9 cellular contexts compared by ENCODE assay signal in genomic region chr1:156658945-156659574, GRCh38. TPM values are rescaled to one million over a fixed set of nuclear protein-coding genes. Genes with fewer than 3 reads are reported as not detected.
DNase-seq lines count a peak whose midpoint lies in the region; ATAC-seq and TF ChIP-seq lines count a peak whose summit lies in the region.
"Had no signal": no experiment of that assay in that cellular context is flagged by ENCODE, and none has a peak within 500 bp of the region (broad histone marks: within the 10 kb centered on the region; RNA-seq: fewer than 3 reads in every experiment).

No MANE protein-coding gene starts in this region.

- H3K4me1 Mint-ChIP-seq in activated T-helper 2 cell treated with anti-CD3 and anti-CD28 coated beads, Interferon-gamma antibody, Interleukin-2, Interleukin-4, amounts not matched to agents 10 μg/mL and 5 μg/mL and 100 μg/mL, durations not matched to agents 14 hours and 24 hours and 36 hours (ENCODE audit: low read depth): peaks cover 41% of the 10 kb centered on the region
- H3K4me1 Mint-ChIP-seq in immature natural killer cell: peaks cover 55 to 60% of the 10 kb centered on the region in 2 donors

- H3K9me3 ChIP-seq in right atrium auricular region (no peaks in the 10 kb centered on the region), uterus (no peaks in the 10 kb centered on the region)

- H3K27me3 ChIP-seq in right atrium auricular region (no peaks in the 10 kb centered on the region), uterus (no peaks in the 10 kb centered on the region)

- H3K4me1 ChIP-seq in right atrium auricular region: peaks cover 0 to 84% of the 10 kb centered on the region in 2 donors
- peaks cover 13 to 17% of the 10 kb centered on the region in 2 donors for H3K4me1 ChIP-seq in uterus

- H3K27me3 Mint-ChIP-seq in activated T-helper 2 cell treated with anti-CD3 and anti-CD28 coated beads, Interferon-gamma antibody, Interleukin-2, Interleukin-4, amounts not matched to agents 10 μg/mL and 5 μg/mL and 100 μg/mL, durations not matched to agents 14 hours and 24 hours and 36 hours (ENCODE audit: low read depth): peaks cover 31% of the 10 kb centered on the region
- H3K27me3 Mint-ChIP-seq in immature natural killer cell (ENCODE audit: low read depth in 3 of 3): peaks cover 14 to 35% (median 19%) of the 10 kb centered on the region in 3 donors

- intact Hi-C loops in Right ventricle myocardium superior (cut with DNase I) (no loop called here), uterus (cut with DNase I; ENCODE audit: low total_unique reads) (no loop called here)
- intact Hi-C loops in activated T-helper 2 cell treated with anti-CD3 and anti-CD28 coated beads, Interferon-gamma antibody, Interleukin-2, Interleukin-4, amounts not matched to agents 10 μg/mL and 5 μg/mL and 100 μg/mL, durations not matched to agents 14 hours and 24 hours and 36 hours (cut with micrococcal nuclease): no loop called here

- H3K27ac Mint-ChIP-seq in activated T-helper 2 cell treated with anti-CD3 and anti-CD28 coated beads, Interferon-gamma antibody, Interleukin-2, Interleukin-4, amounts not matched to agents 10 μg/mL and 5 μg/mL and 100 μg/mL, durations not matched to agents 14 hours and 24 hours and 36 hours: peak overlapping the region; percentile 67
- H3K27ac Mint-ChIP-seq in immature natural killer cell: peak overlapping the region; percentile 61 to 94 (median 84)

- TF ChIP-seq CTCF in right atrium auricular region (IDR thresholded peaks at IDR 0.05) (no peak), uterus (IDR thresholded peaks at IDR 0.05) (no peak)

- no peaks in the 10 kb centered on the region for H3K9me3 Mint-ChIP-seq in activated T-helper 2 cell treated with anti-CD3 and anti-CD28 coated beads, Interferon-gamma antibody, Interleukin-2, Interleukin-4, amounts not matched to agents 10 μg/mL and 5 μg/mL and 100 μg/mL, durations not matched to agents 14 hours and 24 hours and 36 hours
- no peaks in the 10 kb centered on the region for H3K9me3 Mint-ChIP-seq in immature natural killer cell

- H3K36me3 ChIP-seq in right atrium auricular region (no peaks in the 10 kb centered on the region), uterus (no peaks in the 10 kb centered on the region)

- H3K4me3 Mint-ChIP-seq in activated T-helper 2 cell treated with anti-CD3 and anti-CD28 coated beads, Interferon-gamma antibody, Interleukin-2, Interleukin-4, amounts not matched to agents 10 μg/mL and 5 μg/mL and 100 μg/mL, durations not matched to agents 14 hours and 24 hours and 36 hours (ENCODE audit: low read depth): peak overlapping the region; percentile 90
- peak overlapping the region; percentile 70 to 87 (median 80) for H3K4me3 Mint-ChIP-seq in immature natural killer cell

- H3K4me3 ChIP-seq in right atrium auricular region: peak overlapping the region in 1 of 2 donors; percentile 30
- no peak overlapping the region for H3K4me3 ChIP-seq in uterus

- no peak for TF ChIP-seq POLR2A in uterus (IDR thresholded peaks at IDR 0.05)

- no peaks in the 10 kb centered on the region for H3K36me3 Mint-ChIP-seq in activated T-helper 2 cell treated with anti-CD3 and anti-CD28 coated beads, Interferon-gamma antibody, Interleukin-2, Interleukin-4, amounts not matched to agents 10 μg/mL and 5 μg/mL and 100 μg/mL, durations not matched to agents 14 hours and 24 hours and 36 hours (ENCODE audit: low read depth)
- no peaks in the 10 kb centered on the region for H3K36me3 Mint-ChIP-seq in immature natural killer cell

- DNase-seq in Right ventricle myocardium superior (peak; percentile 38), right atrium auricular region (ENCODE audit: low spot score) (no peak), immature natural killer cell (peak in 1 of 3 donors; percentile 18), uterus (no peak), SW480 (ENCODE audit: low spot score) (no peak)
- DNase-seq in activated T-helper 2 cell treated with anti-CD3 and anti-CD28 coated beads, Interferon-gamma antibody, Interleukin-2, Interleukin-4, amounts not matched to agents 10 μg/mL and 5 μg/mL and 100 μg/mL, durations not matched to agents 14 hours and 24 hours and 36 hours (ENCODE audit: low spot score): no peak

- no peak for ATAC-seq in Right ventricle myocardium superior (ENCODE audit: poor library complexity)
- ATAC-seq in HG03460 (IDR thresholded peaks at IDR 0.05; ENCODE audit: unreplicated experiment): no peak
- no peak for ATAC-seq in HG03196 (IDR thresholded peaks at IDR 0.05; ENCODE audit: unreplicated experiment)

- H3K27ac ChIP-seq in right atrium auricular region (peak overlapping the region in 1 of 2 donors; percentile 93), uterus (peak overlapping the region; percentile 87 to 89)

RNA-seq across cellular contexts. Expression of gene BCAN, which starts 17.1 kb away (rescaled TPM):
- total RNA-seq in Right ventricle myocardium superior (0.46 TPM), right atrium auricular region (not detected), uterus (1 to 10 TPM in 3 of 4 donors, not detected in 1; 2.3 to 3.0 (median 2.8) TPM)
- total RNA-seq in activated T-helper 2 cell treated with anti-CD3 and anti-CD28 coated beads, Interferon-gamma antibody, Interleukin-2, Interleukin-4, amounts not matched to agents 10 μg/mL and 5 μg/mL and 100 μg/mL, durations not matched to agents 14 hours and 24 hours and 36 hours: not detected in 2 replicates
- polyA plus RNA-seq in immature natural killer cell: under 1 TPM in 1 of 3 donors, not detected in 2; 0.35 TPM
- total RNA-seq: pulmonary artery endothelial cell had no signal

RNA-seq across cellular contexts. Expression of gene NES, which starts 18.1 kb away (rescaled TPM):
- total RNA-seq in Right ventricle myocardium superior (103 TPM), right atrium auricular region (100 to 1,000 TPM; 134 to 173 TPM), uterus (10 to 100 TPM in 3 of 4 donors, 1 to 10 TPM in 1; 9.7 to 70.9 (median 34.5) TPM)
- not detected in 2 replicates for total RNA-seq in activated T-helper 2 cell treated with anti-CD3 and anti-CD28 coated beads, Interferon-gamma antibody, Interleukin-2, Interleukin-4, amounts not matched to agents 10 μg/mL and 5 μg/mL and 100 μg/mL, durations not matched to agents 14 hours and 24 hours and 36 hours
- polyA plus RNA-seq in immature natural killer cell: not detected

RNA-seq across cellular contexts. Expression of gene HAPLN2, which starts 39.8 kb away (rescaled TPM):
- total RNA-seq in Right ventricle myocardium superior: 1.6 TPM
- total RNA-seq in right atrium auricular region: 1 to 10 TPM; 1.2 to 1.8 TPM
- total RNA-seq in activated T-helper 2 cell treated with anti-CD3 and anti-CD28 coated beads, Interferon-gamma antibody, Interleukin-2, Interleukin-4, amounts not matched to agents 10 μg/mL and 5 μg/mL and 100 μg/mL, durations not matched to agents 14 hours and 24 hours and 36 hours: not detected in 2 replicates
- polyA plus RNA-seq in immature natural killer cell: not detected
- 1 to 10 TPM in 1 of 4 donors, under 1 TPM in 1, not detected in 2; 0.77 to 3.9 TPM for total RNA-seq in uterus
- total RNA-seq: pulmonary artery endothelial cell had no signal

RNA-seq across cellular contexts. Expression of gene CRABP2, which starts 46.3 kb away (rescaled TPM):
- total RNA-seq in Right ventricle myocardium superior (0.59 TPM), right atrium auricular region (1 to 10 TPM in 1 of 2 donors, under 1 TPM in 1; 0.67 to 2.5 TPM), uterus (10 to 100 TPM in 3 of 4 donors, not detected in 1; 11.0 to 71.5 (median 14.3) TPM)
- 1.0 and 1.1 TPM in 2 replicates for total RNA-seq in activated T-helper 2 cell treated with anti-CD3 and anti-CD28 coated beads, Interferon-gamma antibody, Interleukin-2, Interleukin-4, amounts not matched to agents 10 μg/mL and 5 μg/mL and 100 μg/mL, durations not matched to agents 14 hours and 24 hours and 36 hours
- not detected for polyA plus RNA-seq in immature natural killer cell

RNA-seq across cellular contexts. Expression of gene GPATCH4, which starts 57.8 kb away (rescaled TPM):
- 15.9 TPM for total RNA-seq in Right ventricle myocardium superior
- 10 to 100 TPM; 12.7 to 14.3 TPM for total RNA-seq in right atrium auricular region
- total RNA-seq in activated T-helper 2 cell treated with anti-CD3 and anti-CD28 coated beads, Interferon-gamma antibody, Interleukin-2, Interleukin-4, amounts not matched to agents 10 μg/mL and 5 μg/mL and 100 μg/mL, durations not matched to agents 14 hours and 24 hours and 36 hours: 73.7 and 80.4 TPM in 2 replicates
- 10 to 100 TPM in 2 of 3 donors, 1 to 10 TPM in 1; 7.7 to 42.2 (median 15.9) TPM for polyA plus RNA-seq in immature natural killer cell
- 10 to 100 TPM in 3 of 4 donors, 1 to 10 TPM in 1; 2.3 to 31.6 (median 19.8) TPM for total RNA-seq in uterus

Comparison
In these comparisons a context has a peak if more than half of its experiments do, and no peak if none do; other contexts are left out.
1. RNA of gene NES, which starts 18.1 kb away (total RNA-seq): 134 to 173 TPM in right atrium auricular region, 103 TPM in Right ventricle myocardium superior (single experiment) and 9.7 to 70.9 TPM in uterus; not detected in activated T-helper 2 cell treated with anti-CD3 and anti-CD28 coated beads, Interferon-gamma antibody, Interleukin-2, Interleukin-4, amounts not matched to agents 10 μg/mL and 5 μg/mL and 100 μg/mL, durations not matched to agents 14 hours and 24 hours and 36 hours; every median in the first group is over 10 times any median in the second.